In genomic region chr16:4402439-4403132, GRCh38 we compare ENCODE assay signal across 8 cellular contexts. TPM values are rescaled to one million over a fixed set of nuclear protein-coding genes. Genes with fewer than 3 reads are reported as not detected.
DNase-seq lines count a peak whose midpoint lies in the region; ATAC-seq, FAIRE-seq and TF ChIP-seq lines count a peak whose summit lies in the region.

No MANE protein-coding gene starts in this region.

- POLR2A ChIA-PET in AG04450 (lab: Yijun Ruan, JAX) (interaction anchor here (0.5 to 1.3 kb wide), 8 partner anchors 10 to 567 kb away, joined by 3 to 5 read pairs (median 3); partner anchors contain the start of gene GLIS2), activated B cell treated with CpG ODN at 0.5 μM for 24 hours (lab: Charles Lee) (interaction anchor here (0.7 to 1.7 kb wide), 7 partner anchors 10 to 130 kb away, joined by 3 to 7 read pairs (median 4); partner anchors contain the start of genes CORO7 and TFAP4)

- TF ChIP-seq CTCF in AG04450 (IDR thresholded peaks at IDR 0.05; ENCODE audit: low read depth, low read length), result peak; percentile 79
- peak; percentile 72 for TF ChIP-seq CTCF in GM20000 (IDR thresholded peaks at IDR 0.05; ENCODE audit: extremely low read depth, missing control alignments)
- peak; percentile 59 for TF ChIP-seq CTCF in activated B cell treated with CpG ODN at 0.5 μM for 24 hours (IDR thresholded peaks at IDR 0.05)
- peak; percentile 85 to 97 (median 96) for TF ChIP-seq CTCF in breast epithelium (IDR thresholded peaks at IDR 0.05)
- peak; percentile 80 to 96 (median 92) for TF ChIP-seq CTCF in keratinocyte (optimal IDR thresholded peaks at IDR 0.05 in 1 of 3, IDR thresholded peaks at IDR 0.05 in 1 of 3, conservative IDR thresholded peaks at IDR 0.05 in 1 of 3; ENCODE audit: extremely low read depth in 1 of 3, insufficient read depth in 2 of 3, low read length in 3 of 3)

- no peak overlapping the region for H3K4me3 ChIP-seq in AG04450 (ENCODE audit: low read depth, low read length)
- peak overlapping the region in 2 of 3 donors; percentile 15 to 52 for H3K4me3 ChIP-seq in breast epithelium
- H3K4me3 ChIP-seq in keratinocyte (ENCODE audit: control insufficient read depth in 2 of 3, extremely low read depth in 1 of 3, insufficient read depth in 2 of 3, low read depth in 1 of 3, low read length in 3 of 3), result no peak overlapping the region

- H2AFZ ChIP-seq in keratinocyte (ENCODE audit: control insufficient read depth, low read length), result peak overlapping the region; percentile 20

- H3K27me3 Mint-ChIP-seq in activated B cell treated with CpG ODN at 0.5 μM for 24 hours, result no peaks in the 10 kb centered on the region

- peaks cover 0 to 3% of the 10 kb centered on the region in 2 donors for H3K4me1 ChIP-seq in breast epithelium
- no peaks in the 10 kb centered on the region for H3K4me1 ChIP-seq in keratinocyte (ENCODE audit: control insufficient read depth, extremely low read depth, insufficient read depth, low read length)

- peaks cover 2% of the 10 kb centered on the region for H3K4me1 Mint-ChIP-seq in activated B cell treated with CpG ODN at 0.5 μM for 24 hours

- peak; percentile 86 for ATAC-seq in activated B cell treated with CpG ODN at 0.5 μM for 24 hours (ENCODE audit: low read depth)
- ATAC-seq in HG02884 (IDR thresholded peaks at IDR 0.05; ENCODE audit: unreplicated experiment), result no peak

- H3K9me1 ChIP-seq in keratinocyte (ENCODE audit: control insufficient read depth, extremely low read depth, insufficient read depth, low read length), result no peaks in the 10 kb centered on the region

- peak overlapping the region; percentile 35 for H3K4me2 ChIP-seq in keratinocyte (ENCODE audit: control insufficient read depth, extremely low read depth, insufficient read depth, low read depth, low read length)

- CTCF ChIA-PET in AG04450 (lab: Charles Lee), result interaction anchor here (0.6 to 6.2 kb wide), 49 partner anchors 8 to 418 kb away, joined by 3 to 132 read pairs (median 6); partner anchors contain the start of genes DNAJA3, PAM16 and TFAP4
- CTCF ChIA-PET in activated B cell treated with CpG ODN at 0.5 μM for 24 hours (lab: Charles Lee), result interaction anchor here (0.6 to 3.1 kb wide), 33 partner anchors 9 to 660 kb away, joined by 3 to 43 read pairs (median 5); partner anchors contain the start of genes CORO7, HMOX2 and PAM16

- no peak for FAIRE-seq in keratinocyte (lab: Jason Lieb, UNC)

- intact Hi-C loops in activated B cell treated with CpG ODN at 0.5 μM for 24 hours (cut with micrococcal nuclease) (loop anchor here (1.0 to 2.0 kb wide), 5 partner anchors 43 to 463 kb away; no protein-coding TSS in a partner anchor), breast epithelium (cut with DNase I; ENCODE audit: low total_unique reads) (loop anchor here (2.0 kb wide), 1 partner anchor 44 kb away; no protein-coding TSS in a partner anchor)

- H3K27me3 ChIP-seq in AG04450 (ENCODE audit: control insufficient read depth, insufficient read depth, low read length), result no peaks in the 10 kb centered on the region
- H3K27me3 ChIP-seq in breast epithelium, result no peaks in the 10 kb centered on the region
- no peaks in the 10 kb centered on the region for H3K27me3 ChIP-seq in keratinocyte (ENCODE audit: control insufficient read depth, extremely low read depth, insufficient read depth, low read length)

- no peak overlapping the region for H3K27ac ChIP-seq in AG04450 (ENCODE audit: low read depth, low read length)
- no peak overlapping the region for H3K27ac ChIP-seq in breast epithelium
- H3K27ac ChIP-seq in keratinocyte (ENCODE audit: control insufficient read depth, insufficient read depth, low read length), result no peak overlapping the region

- no peaks in the 10 kb centered on the region for H3K9me3 ChIP-seq in AG04450 (ENCODE audit: control insufficient read depth, insufficient read depth, low read length)
- H3K9me3 ChIP-seq in breast epithelium, result no peaks in the 10 kb centered on the region
- no peaks in the 10 kb centered on the region for H3K9me3 ChIP-seq in keratinocyte (ENCODE audit: control insufficient read depth, low read depth, low read length)

- TF ChIP-seq POLR2A in breast epithelium (IDR thresholded peaks at IDR 0.05), result no peak

- H3K9me3 Mint-ChIP-seq in activated B cell treated with CpG ODN at 0.5 μM for 24 hours, result no peaks in the 10 kb centered on the region

- dilution Hi-C loops in keratinocyte (cut with MboI; ENCODE audit: extremely low pct_ligation_motif_present, low sequenced_read_pairs), result no loop called here

- no peaks in the 10 kb centered on the region for H4K20me1 ChIP-seq in keratinocyte (ENCODE audit: control insufficient read depth, extremely low read depth, insufficient read depth, low read length)

- no peak overlapping the region for H3K9ac ChIP-seq in keratinocyte (ENCODE audit: control insufficient read depth, extremely low read depth, insufficient read depth, low read length)

- H3K27ac Mint-ChIP-seq in activated B cell treated with CpG ODN at 0.5 μM for 24 hours, result no peak overlapping the region

- H3K36me3 ChIP-seq in breast epithelium (no peaks in the 10 kb centered on the region), keratinocyte (ENCODE audit: control insufficient read depth in 2 of 2, extremely low read depth in 1 of 2, insufficient read depth in 2 of 2, low read length in 2 of 2) (peaks cover 14 to 32% of the 10 kb centered on the region in 2 experiments)

- H3K4me3 Mint-ChIP-seq in activated B cell treated with CpG ODN at 0.5 μM for 24 hours, result no peak overlapping the region

- no peaks in the 10 kb centered on the region for H3K79me2 ChIP-seq in keratinocyte (ENCODE audit: control insufficient read depth, insufficient read depth, low read length)

- H3K36me3 Mint-ChIP-seq in activated B cell treated with CpG ODN at 0.5 μM for 24 hours (ENCODE audit: low read depth), result peaks cover 65% of the 10 kb centered on the region

- DNase-seq in AG04450 (ENCODE audit: low read depth, low spot score) (peak; percentile 37), GM20000 (ENCODE audit: low spot score) (peak; percentile 87), NCI-H2171 treated with DMSO at 0.1 percent for 48 hours (lab: John Stamatoyannopoulos, UW) (peak; percentile 64), activated B cell treated with CpG ODN at 0.5 μM for 24 hours (peak; percentile 75), breast epithelium (ENCODE audit: low spot score in 2 of 2) (peak; percentile 74 to 91), keratinocyte (ENCODE audit: low read depth, low spot score) (no peak)
- peak; percentile 70 to 72 for DNase-seq in stimulated activated CD4-positive, alpha-beta T cell treated with anti-CD3 and anti-CD28 coated beads, Interleukin-1b, Interleukin-23, amount 100 ng/mL, for 4 hours (ENCODE audit: low read depth in 2 of 2)

RNA-seq across cellular contexts. Expression of gene CORO7, which starts 13.8 kb away (rescaled TPM):
- polyA plus RNA-seq in AG04450 (2011; rRNA removed) (7.0 TPM in 2 replicates), keratinocyte (8.4 to 12.5 TPM (median 12.2 TPM) in 3 replicates)
- 14.9 and 17.5 TPM in 2 replicates for polyA minus RNA-seq in AG04450 (2011; rRNA and poly(A)+ RNA removed)
- total RNA-seq in activated B cell treated with CpG ODN at 0.5 μM for 24 hours (74.6 and 86.6 TPM in 2 replicates), breast epithelium (10 to 100 TPM; 19.7 to 25.9 (median 22.7) TPM)
- polyA plus RNA-seq in keratinocyte (2011; ENCODE audit: low read depth), result 17.6 TPM
- 5.3 and 7.6 TPM in 2 replicates for polyA plus RNA-seq in keratinocyte (2011; cell fraction: cytosol; rRNA removed)
- polyA plus RNA-seq in keratinocyte (2011; cell fraction: nucleus; rRNA removed), result 46.0 and 55.4 TPM in 2 replicates
- polyA plus RNA-seq in keratinocyte (2012; ENCODE audit: low replicate concordance), result 10.8 and 15.6 TPM in 2 replicates
- 10.3 to 53.1 TPM (median 11.7 TPM) in 3 replicates for polyA minus RNA-seq in keratinocyte
- polyA minus RNA-seq in keratinocyte (2011; cell fraction: cytosol; rRNA and poly(A)+ RNA removed), result 27.4 TPM
- polyA minus RNA-seq in keratinocyte (2011; cell fraction: nucleus; rRNA and poly(A)+ RNA removed), result 25.3 and 30.5 TPM in 2 replicates

RNA-seq across cellular contexts. Expression of gene DNAJA3, which starts 23.1 kb away (rescaled TPM):
- polyA plus RNA-seq in AG04450 (2011; rRNA removed), result 32.1 and 32.8 TPM in 2 replicates
- polyA minus RNA-seq in AG04450 (2011; rRNA and poly(A)+ RNA removed), result 30.9 and 31.1 TPM in 2 replicates
- total RNA-seq in activated B cell treated with CpG ODN at 0.5 μM for 24 hours, result 55.3 and 62.6 TPM in 2 replicates
- total RNA-seq in breast epithelium, result 10 to 100 TPM; 32.6 to 54.2 (median 45.9) TPM
- polyA plus RNA-seq in keratinocyte, result 43.5 to 54.6 TPM (median 48.4 TPM) in 3 replicates
- 32.9 TPM for polyA plus RNA-seq in keratinocyte (2011; ENCODE audit: low read depth)
- polyA plus RNA-seq in keratinocyte (2011; cell fraction: cytosol; rRNA removed), result 39.3 and 41.1 TPM in 2 replicates
- polyA plus RNA-seq in keratinocyte (2011; cell fraction: nucleus; rRNA removed), result 75.6 and 78.0 TPM in 2 replicates
- polyA plus RNA-seq in keratinocyte (2012; ENCODE audit: low replicate concordance), result 39.8 and 45.5 TPM in 2 replicates
- 26.4 to 38.6 TPM (median 28.6 TPM) in 3 replicates for polyA minus RNA-seq in keratinocyte
- polyA minus RNA-seq in keratinocyte (2011; cell fraction: cytosol; rRNA and poly(A)+ RNA removed), result 37.4 TPM
- polyA minus RNA-seq in keratinocyte (2011; cell fraction: nucleus; rRNA and poly(A)+ RNA removed), result 25.9 and 31.3 TPM in 2 replicates

RNA-seq across cellular contexts. Expression of gene VASN, which starts 30.9 kb away (rescaled TPM):
- 19.1 and 27.8 TPM in 2 replicates for polyA plus RNA-seq in AG04450 (2011; rRNA removed)
- 11.2 and 13.0 TPM in 2 replicates for polyA minus RNA-seq in AG04450 (2011; rRNA and poly(A)+ RNA removed)
- 0.11 and 0.15 TPM in 2 replicates for total RNA-seq in activated B cell treated with CpG ODN at 0.5 μM for 24 hours
- total RNA-seq in breast epithelium, result 10 to 100 TPM; 14.8 to 28.5 (median 16.1) TPM
- 0.37 to 1.1 TPM (median 0.46 TPM) in 3 replicates for polyA plus RNA-seq in keratinocyte
- 4.4 TPM for polyA plus RNA-seq in keratinocyte (2011; ENCODE audit: low read depth)
- 0.29 and 0.88 TPM in 2 replicates for polyA plus RNA-seq in keratinocyte (2011; cell fraction: cytosol; rRNA removed)
- 2.5 and 3.9 TPM in 2 replicates for polyA plus RNA-seq in keratinocyte (2011; cell fraction: nucleus; rRNA removed)
- polyA plus RNA-seq in keratinocyte (2012; ENCODE audit: low replicate concordance), result 0.71 and 6.3 TPM in 2 replicates
- polyA minus RNA-seq in keratinocyte, result 0.59 to 0.99 TPM (median 0.80 TPM) in 3 replicates
- 2.7 TPM for polyA minus RNA-seq in keratinocyte (2011; cell fraction: cytosol; rRNA and poly(A)+ RNA removed)
- 3.3 and 3.5 TPM in 2 replicates for polyA minus RNA-seq in keratinocyte (2011; cell fraction: nucleus; rRNA and poly(A)+ RNA removed)

RNA-seq across cellular contexts. Expression of gene PAM16, which starts 51.5 kb away (rescaled TPM):
- polyA plus RNA-seq in AG04450 (2011; rRNA removed) (18.4 and 23.8 TPM in 2 replicates), keratinocyte (25.0 to 41.2 TPM (median 32.7 TPM) in 3 replicates)
- polyA minus RNA-seq in AG04450 (2011; rRNA and poly(A)+ RNA removed), result 5.6 and 8.6 TPM in 2 replicates
- total RNA-seq in activated B cell treated with CpG ODN at 0.5 μM for 24 hours (42.4 and 58.1 TPM in 2 replicates), breast epithelium (10 to 100 TPM; 24.9 to 52.4 (median 49.9) TPM)
- 22.4 TPM for polyA plus RNA-seq in keratinocyte (2011; ENCODE audit: low read depth)
- 15.6 and 27.6 TPM in 2 replicates for polyA plus RNA-seq in keratinocyte (2011; cell fraction: cytosol; rRNA removed)
- 29.2 and 38.2 TPM in 2 replicates for polyA plus RNA-seq in keratinocyte (2011; cell fraction: nucleus; rRNA removed)
- polyA plus RNA-seq in keratinocyte (2012; ENCODE audit: low replicate concordance), result 33.9 and 36.4 TPM in 2 replicates
- 7.3 to 8.6 TPM (median 8.0 TPM) in 3 replicates for polyA minus RNA-seq in keratinocyte
- polyA minus RNA-seq in keratinocyte (2011; cell fraction: cytosol; rRNA and poly(A)+ RNA removed), result 15.9 TPM
- polyA minus RNA-seq in keratinocyte (2011; cell fraction: nucleus; rRNA and poly(A)+ RNA removed), result 9.5 and 11.3 TPM in 2 replicates

Comparison
In these comparisons a context has a peak if more than half of its experiments do, and no peak if none do; other contexts are left out.
1. H3K4me3 ChIP-seq: peak in breast epithelium (2 of 3); none in AG04450 (single experiment) and keratinocyte (0 of 3).
2. RNA of gene VASN, which starts 30.9 kb away (total RNA-seq): 14.8 to 28.5 TPM in breast epithelium; 0.11 to 0.15 TPM in activated B cell treated with CpG ODN at 0.5 μM for 24 hours; every median in the first group is over 10 times any median in the second.
3. Peak in every context shown above with its lines, with median percentiles within 50 percentile points of each other: CTCF ChIP-seq.